ENCODE assay signal across 8 cellular contexts in genomic region chr2:43218221-43218549, GRCh38. TPM values are rescaled to one million over a fixed set of nuclear protein-coding genes. Genes with fewer than 3 reads are reported as not detected.
DNase-seq lines count a peak whose midpoint lies in the region; ATAC-seq, FAIRE-seq and TF ChIP-seq lines count a peak whose summit lies in the region.

No MANE protein-coding gene starts in this region.

- ATAC-seq in left cardiac atrium (no peak), GM21576 (IDR thresholded peaks at IDR 0.05; ENCODE audit: unreplicated experiment) (no peak), HG02970 (IDR thresholded peaks at IDR 0.05; ENCODE audit: low FRiP score, unreplicated experiment) (no peak)

- H3K9ac ChIP-seq in mucosa of stomach (ENCODE audit: low read length), result peak overlapping the region; percentile 88

- H3K27me3 ChIP-seq in cardiac muscle cell (no peaks in the 10 kb centered on the region), mucosa of stomach (ENCODE audit: control insufficient read depth, insufficient read depth, low read length) (no peaks in the 10 kb centered on the region), uterus (no peaks in the 10 kb centered on the region)

- H3K27ac ChIP-seq in cardiac muscle cell, result peak overlapping the region; percentile 98
- peak overlapping the region; percentile 98 to 99 for H3K27ac ChIP-seq in uterus

- H3K9me3 ChIP-seq in cardiac muscle cell (ENCODE audit: low read depth) (no peaks in the 10 kb centered on the region), mucosa of stomach (ENCODE audit: control insufficient read depth, low read length) (no peaks in the 10 kb centered on the region), uterus (no peaks in the 10 kb centered on the region)

- H3K4me3 ChIP-seq in cardiac muscle cell (peak overlapping the region; percentile 15), choroid plexus epithelial cell (ENCODE audit: low read depth, low read length) (no peak overlapping the region), mucosa of stomach (ENCODE audit: low read length) (no peak overlapping the region), uterus (peak overlapping the region; percentile 19 to 35)

- no peak for FAIRE-seq in H54 (lab: Jason Lieb, UNC)

- TF ChIP-seq CTCF in cardiac muscle cell (IDR thresholded peaks at IDR 0.05; ENCODE audit: low read depth, low read length) (no peak), choroid plexus epithelial cell (conservative IDR thresholded peaks at IDR 0.05; ENCODE audit: low read depth, low read length) (peak; percentile 37), uterus (IDR thresholded peaks at IDR 0.05) (no peak)

- TF ChIP-seq POLR2A in uterus (IDR thresholded peaks at IDR 0.05), result no peak
- TF ChIP-seq POLR2A in H54 (IDR thresholded peaks at IDR 0.05; ENCODE audit: low read depth, low read length), result no peak

- intact Hi-C loops in left cardiac atrium (cut with DNase I) (loop anchor here (5.0 to 10.0 kb wide), 4 partner anchors 41 to 193 kb away; no protein-coding TSS in a partner anchor), uterus (cut with DNase I; ENCODE audit: low total_unique reads) (no loop called here)

- DNase-seq in cardiac muscle cell (ENCODE audit: low read depth in 1 of 2, low spot score in 1 of 2) (no peak), left cardiac atrium (no peak), choroid plexus epithelial cell (ENCODE audit: low read depth) (peak; percentile 64), uterus (no peak), H54 (ENCODE audit: insufficient read length, low spot score) (no peak)

- H3K36me3 ChIP-seq in cardiac muscle cell (peaks cover 6% of the 10 kb centered on the region), mucosa of stomach (ENCODE audit: control insufficient read depth, insufficient read depth, low read length) (no peaks in the 10 kb centered on the region), uterus (no peaks in the 10 kb centered on the region)

- H3K4me1 ChIP-seq in cardiac muscle cell (ENCODE audit: low read depth) (peaks cover 67% of the 10 kb centered on the region), mucosa of stomach (ENCODE audit: control insufficient read depth, insufficient read depth, low read length) (peaks cover 35% of the 10 kb centered on the region), uterus (peaks cover 4 to 19% of the 10 kb centered on the region in 2 donors)

RNA-seq across cellular contexts. Expression of gene ZFP36L2, which starts 8.2 kb away (rescaled TPM):
- total RNA-seq in cardiac muscle cell (20.3 and 27.6 TPM in 2 replicates), left cardiac atrium (10 to 100 TPM; 64.0 to 82.1 TPM), uterus (100 to 1,000 TPM in 1 of 4 donors, 10 to 100 TPM in 3; 18.2 to 209 (median 67.2) TPM)
- polyA plus RNA-seq in cardiac muscle cell, result 73.9 and 88.4 TPM in 2 replicates

Comparison
In these comparisons a context has a peak if more than half of its experiments do, and no peak if none do; other contexts are left out.
1. H3K4me3 ChIP-seq: peak in cardiac muscle cell (single experiment) and uterus (2 of 2); none in choroid plexus epithelial cell (single experiment) and mucosa of stomach (single experiment).